Comparison of ENCODE assay signal across 27 cellular contexts in the genomic region with DNA sequence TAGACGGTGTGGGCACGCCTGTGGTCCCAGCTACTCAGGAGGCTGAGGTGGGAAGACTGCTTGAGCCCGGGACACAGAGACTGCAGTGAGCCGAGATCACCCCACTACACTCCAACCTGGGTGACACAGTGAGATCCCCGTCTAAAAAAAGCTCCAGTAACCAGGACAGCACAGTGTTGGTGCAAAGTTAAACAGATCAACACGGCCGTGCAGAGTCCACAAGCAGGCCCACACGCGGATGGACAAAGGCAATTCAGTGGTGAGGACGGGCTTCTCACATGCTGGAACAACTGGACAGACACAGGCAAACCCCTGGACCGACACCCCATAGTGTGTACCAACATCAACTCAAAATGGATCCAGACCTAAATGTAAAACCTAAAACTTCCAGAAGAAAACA.
"Had no signal": no experiment of that assay in that cellular context is flagged by ENCODE, and none has a peak within 500 bp of the region (broad histone marks: within the 10 kb centered on the region; RNA-seq: fewer than 3 reads in every experiment).

No MANE protein-coding gene starts in this region.

- H3K9me3 Mint-ChIP-seq: activated CD4-positive, alpha-beta T cell treated with anti-CD3 and anti-CD28 coated beads, Interleukin-2, amount 10 ng/mL, durations not matched to agents 24 days and 14 days; activated naive CD4-positive, alpha-beta T cell treated with anti-CD3 and anti-CD28 coated beads, Interleukin-2, amount 10 ng/mL, durations not matched to agents 7 days and 5 days; activated naive CD8-positive, alpha-beta T cell treated with anti-CD3 and anti-CD28 coated beads, Interleukin-2, amount 50 U/mL, for 24 hours; brain had no signal

- H3K9me3 ChIP-seq: Peyer's patch had no signal

- ATAC-seq: activated CD8-positive, alpha-beta T cell treated with anti-CD3 and anti-CD28 coated beads, Interleukin-2, amount 10 ng/mL, durations not matched to agents 7 days and 5 days; activated naive CD8-positive, alpha-beta T cell treated with anti-CD3 and anti-CD28 coated beads, Interleukin-2, amount 50 U/mL, for 24 hours; PC-3 had no signal

- DNase-seq: activated CD4-positive, alpha-beta T cell treated with anti-CD3 and anti-CD28 coated beads, Interleukin-2, amount 10 ng/mL, durations not matched to agents 24 days and 14 days; activated CD4-positive, alpha-beta T cell treated with anti-CD3 and anti-CD28 coated beads, Interleukin-2, amount 50 U/mL, for 48 hours; activated CD8-positive, alpha-beta memory T cell treated with anti-CD3 and anti-CD28 coated beads, Interleukin-2, amount 50 U/mL, for 4 hours; activated CD8-positive, alpha-beta T cell treated with anti-CD3 and anti-CD28 coated beads, Interleukin-2, amount 10 ng/mL, durations not matched to agents 7 days and 5 days; activated effector memory CD4-positive, alpha-beta T cell treated with Interleukin-2 at 50 U/mL for 16 hours; activated naive CD4-positive, alpha-beta T cell treated with anti-CD3 and anti-CD28 coated beads, Interleukin-2, amount 10 ng/mL, durations not matched to agents 7 days and 5 days; activated naive CD8-positive, alpha-beta T cell treated with anti-CD3 and anti-CD28 coated beads, Interleukin-2, amount 50 U/mL, for 24 hours; activated T-cell treated with anti-CD3 and anti-CD28 coated beads, Interleukin-2, amount 50 U/mL, for 48 hours; anterior cingulate cortex; central memory CD4-positive, alpha-beta T cell; MM.1S; MV-4-11; NCI-H1092; NCI-H1436 treated with DMSO at 0.1 percent for 48 hours; NCI-H1694 treated with DMSO at 0.1 percent for 48 hours; NCI-H2029; NCI-H345; NCI-H524 treated with DMSO at 0.1 percent for 48 hours; NK-92 treated with Interleukin-12 subunit alpha and Interleukin-12 subunit beta, amount 100 ng/mL, for 24 hours; PC-3; Peyer's patch; RPMI8226; T1000; WERI-Rb-1 had no signal

- H3K36me3 ChIP-seq: Peyer's patch, WERI-Rb-1 had no signal

- H3K36me3 Mint-ChIP-seq: activated naive CD4-positive, alpha-beta T cell treated with anti-CD3 and anti-CD28 coated beads, Interleukin-2, amount 10 ng/mL, durations not matched to agents 7 days and 5 days; activated naive CD8-positive, alpha-beta T cell had no signal

- H3K27me3 ChIP-seq: Peyer's patch had no signal

- H3K27ac Mint-ChIP-seq: activated CD4-positive, alpha-beta T cell treated with anti-CD3 and anti-CD28 coated beads, Interleukin-2, amount 10 ng/mL, durations not matched to agents 24 days and 14 days; activated CD8-positive, alpha-beta T cell treated with anti-CD3 and anti-CD28 coated beads, Interleukin-2, amount 10 ng/mL, durations not matched to agents 7 days and 5 days; activated naive CD4-positive, alpha-beta T cell treated with anti-CD3 and anti-CD28 coated beads, Interleukin-2, amount 10 ng/mL, durations not matched to agents 7 days and 5 days; activated naive CD8-positive, alpha-beta T cell; activated naive CD8-positive, alpha-beta T cell treated with anti-CD3 and anti-CD28 coated beads, Interleukin-2, amount 50 U/mL, for 24 hours had no signal

- H3K27ac ChIP-seq: KMS-11, Peyer's patch, WERI-Rb-1 had no signal

- H3K27me3 Mint-ChIP-seq: activated CD4-positive, alpha-beta T cell treated with anti-CD3 and anti-CD28 coated beads, Interleukin-2, amount 10 ng/mL, durations not matched to agents 24 days and 14 days; activated naive CD4-positive, alpha-beta T cell treated with anti-CD3 and anti-CD28 coated beads, Interleukin-2, amount 10 ng/mL, durations not matched to agents 7 days and 5 days; activated naive CD8-positive, alpha-beta T cell; activated naive CD8-positive, alpha-beta T cell treated with anti-CD3 and anti-CD28 coated beads, Interleukin-2, amount 50 U/mL, for 24 hours; brain had no signal

- H3K9ac ChIP-seq: KMS-11 had no signal

- H3K4me3 ChIP-seq: Peyer's patch had no signal

- H3K4me3 Mint-ChIP-seq: activated CD4-positive, alpha-beta T cell treated with anti-CD3 and anti-CD28 coated beads, Interleukin-2, amount 10 ng/mL, durations not matched to agents 24 days and 14 days; activated CD8-positive, alpha-beta T cell treated with anti-CD3 and anti-CD28 coated beads, Interleukin-2, amount 10 ng/mL, durations not matched to agents 7 days and 5 days; activated naive CD4-positive, alpha-beta T cell treated with anti-CD3 and anti-CD28 coated beads, Interleukin-2, amount 10 ng/mL, durations not matched to agents 7 days and 5 days; activated naive CD8-positive, alpha-beta T cell; activated naive CD8-positive, alpha-beta T cell treated with anti-CD3 and anti-CD28 coated beads, Interleukin-2, amount 50 U/mL, for 24 hours had no signal
